In genomic region chr14:70907172-70907995, GRCh38 we compare ENCODE assay signal across 8 cellular contexts. TPM values are rescaled to one million over a fixed set of nuclear protein-coding genes. Genes with fewer than 3 reads are reported as not detected.
A peak's percentile ranks its signal among the peaks of the same experiment; 100 is the strongest.
DNase-seq lines count a peak whose midpoint lies in the region; ATAC-seq and TF ChIP-seq lines count a peak whose summit lies in the region.

Gene PCNX1, plus strand, starts transcription at chr14:70907459. Its CDS starts 392 bp downstream, at chr14:70907851.

- H3K27ac ChIP-seq in colonic mucosa: peak within 1 kb of the TSS; percentile 94

- TF ChIP-seq CTCF in colonic mucosa (IDR thresholded peaks at IDR 0.05): peak; percentile 91

- peaks cover 4% of the 10 kb centered on the region for H3K4me1 ChIP-seq in colonic mucosa

- no peaks in the 10 kb centered on the region for H3K9me3 ChIP-seq in colonic mucosa

- intact Hi-C loops in colonic mucosa (cut with DNase I): loop anchor here (5.0 to 10.0 kb wide), 2 partner anchors 65 to 83 kb away; no protein-coding TSS in a partner anchor

- peak; percentile 63 for ATAC-seq in GM19043 (IDR thresholded peaks at IDR 0.05; ENCODE audit: low read depth, unreplicated experiment)
- peak; percentile 75 for ATAC-seq in HG03354 (IDR thresholded peaks at IDR 0.05; ENCODE audit: poor library complexity, severe bottlenecking, unreplicated experiment)

- H3K9ac ChIP-seq in colonic mucosa (ENCODE audit: low read depth in 2 of 2, low read length in 2 of 2): peak within 1 kb of the TSS; percentile 78 to 98

- no peaks in the 10 kb centered on the region for H3K36me3 ChIP-seq in colonic mucosa

- DNase-seq in AML-193 (lab: John Stamatoyannopoulos, UW) (peak; percentile 69 to 75), NCI-H524 (lab: John Stamatoyannopoulos, UW) (peak; percentile 76 to 91), colonic mucosa (peak; percentile 87), left kidney (ENCODE audit: low read depth, low spot score) (peak; percentile 97)
- DNase-seq in activated CD4-positive, alpha-beta T cell treated with anti-CD3 and anti-CD28 coated beads for 48 hours: peak; percentile 91
- DNase-seq in stimulated activated CD4-positive, alpha-beta T cell treated with anti-CD3 and anti-CD28 coated beads, Interleukin-2, amount 100 ng/mL, for 24 hours: peak; percentile 88 to 92

- no peaks in the 10 kb centered on the region for H3K27me3 ChIP-seq in colonic mucosa

- H3K4me3 ChIP-seq in colonic mucosa: peak within 1 kb of the TSS; percentile 86

RNA-seq across cellular contexts. Expression of gene PCNX1, which starts in this region (rescaled TPM):
- total RNA-seq in colonic mucosa: 10 to 100 TPM; 18.1 to 26.7 TPM

Comparison
In these comparisons a context has a peak if more than half of its experiments do, and no peak if none do; other contexts are left out.
1. Peak in every context shown above with its lines: DNase-seq, ATAC-seq, H3K4me3 ChIP-seq and H3K27ac ChIP-seq.